In the genomic region with DNA sequence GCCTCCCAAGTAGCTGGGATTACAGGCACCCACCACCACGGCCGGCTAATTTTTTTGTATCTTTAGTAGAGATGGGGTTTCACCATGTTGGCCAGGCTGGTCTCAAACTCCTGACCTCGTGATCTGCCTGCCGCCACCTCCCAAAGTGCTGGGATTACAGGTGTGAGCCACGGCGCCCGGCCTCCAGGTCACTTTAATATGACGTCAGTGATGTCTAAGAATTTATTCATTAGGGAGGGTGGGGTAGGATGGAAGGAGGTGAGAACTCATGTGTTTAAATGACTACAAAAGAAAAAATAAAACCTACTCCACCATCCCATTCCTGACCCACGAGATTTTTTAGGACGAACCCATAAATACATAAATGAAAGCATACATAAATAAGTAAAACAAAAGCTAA, we compare ENCODE assay signal across 5 cellular contexts. TPM values are rescaled to one million over a fixed set of nuclear protein-coding genes. Genes with fewer than 3 reads are reported as not detected.
"Had no signal": no experiment of that assay in that cellular context is flagged by ENCODE, and none has a peak within 500 bp of the region (broad histone marks: within the 10 kb centered on the region; RNA-seq: fewer than 3 reads in every experiment).

No MANE protein-coding gene starts in this region.

RNA-seq across cellular contexts. Expression of a gene that starts 2.7 kb away (rescaled TPM):
- total RNA-seq: GM23338, H1, H4, H9, HFFc6 had no signal
- polyA plus RNA-seq: GM23338, H1 had no signal
